Comparison of ENCODE assay signal across 25 cellular contexts in genomic region chr15:36609793-36610192, GRCh38.
"Had no signal": no experiment of that assay in that cellular context is flagged by ENCODE, and none has a peak within 500 bp of the region (broad histone marks: within the 10 kb centered on the region; RNA-seq: fewer than 3 reads in every experiment).

No MANE protein-coding gene starts in this region.

- H3K27ac ChIP-seq: adrenal gland, ascending aorta, brain microvascular endothelial cell, foreskin keratinocyte, neutrophil, ovary, right lobe of liver, skin epidermis, tibial nerve had no signal

- H3K36me3 ChIP-seq: adrenal gland, ascending aorta, brain microvascular endothelial cell, neutrophil, ovary, right lobe of liver, tibial nerve had no signal

- H3K9me3 ChIP-seq: adrenal gland, ascending aorta, neutrophil, ovary, right lobe of liver, tibial nerve had no signal

- FAIRE-seq: colon, TTC549 had no signal

- DNase-seq: activated CD4-positive, alpha-beta T cell treated with anti-CD3 and anti-CD28 coated beads, Interleukin-2, amount 50 U/mL, for 48 hours; activated CD8-positive, alpha-beta memory T cell treated with anti-CD3 and anti-CD28 coated beads, Interleukin-2, amount 50 U/mL, for 48 hours; activated naive CD4-positive, alpha-beta T cell; activated T-cell treated with anti-CD3 and anti-CD28 coated beads, Interleukin-2, amount 50 U/mL, for 4 hours; adrenal gland; brain microvascular endothelial cell; effector memory CD4-positive, alpha-beta T cell; foreskin keratinocyte; hippocampal formation; left ventricle myocardium superior; mammary epithelial cell; midbrain; ovary; right lobe of liver; stimulated activated CD4-positive, alpha-beta T cell treated with anti-CD3 and anti-CD28 coated beads, Interleukin-2, amount 100 ng/mL, for 24 hours; stimulated activated naive CD8-positive, alpha-beta T cell treated with anti-CD3 and anti-CD28 coated beads, Interleukin-15, amount 100 ng/mL, for 72 hours had no signal

- H3K27me3 ChIP-seq: adrenal gland, ascending aorta, brain microvascular endothelial cell, foreskin keratinocyte, neutrophil, ovary, right lobe of liver, tibial nerve had no signal

- ATAC-seq: activated T-cell treated with anti-CD3 and anti-CD28 coated beads, Interleukin-2, amount 50 U/mL, for 4 hours; foreskin keratinocyte; left ventricle myocardium superior; natural killer cell treated with Interleukin-12 subunit alpha and Interleukin-12 subunit beta and Interleukin-15 and Interleukin-18, amount 100 ng/mL, for 72 hours; stimulated activated effector memory CD8-positive, alpha-beta T cell treated with anti-CD3 and anti-CD28 coated beads, Interleukin-12 subunit alpha, Interleukin-12 subunit beta, amount 100 ng/mL, for 72 hours; stimulated activated naive CD8-positive, alpha-beta T cell treated with anti-CD3 and anti-CD28 coated beads, Interleukin-15, amount 100 ng/mL, for 72 hours; WTC11 had no signal

- H3K4me3 ChIP-seq: adrenal gland, ascending aorta, ovary, right lobe of liver, skin epidermis, tibial nerve had no signal

- H3K4me1 ChIP-seq: ascending aorta, tibial nerve had no signal
